In genomic region chr18:58302811-58303210, GRCh38 we compare ENCODE assay signal across 23 cellular contexts.
DNase-seq lines count a peak whose midpoint lies in the region; ATAC-seq and TF ChIP-seq lines count a peak whose summit lies in the region.
"Had no signal": no experiment of that assay in that cellular context is flagged by ENCODE, and none has a peak within 500 bp of the region (broad histone marks: within the 10 kb centered on the region; RNA-seq: fewer than 3 reads in every experiment).

No MANE protein-coding gene starts in this region.

- H3K27me3 ChIP-seq in right cardiac atrium (ENCODE audit: control insufficient read depth, insufficient read depth) (no peaks in the 10 kb centered on the region), hepatocyte (no peaks in the 10 kb centered on the region), Peyer's patch (no peaks in the 10 kb centered on the region)
- H3K27me3 ChIP-seq: ascending aorta, dorsolateral prefrontal cortex, right atrium auricular region, testis had no signal

- H3K4me2 ChIP-seq in hepatocyte: no peak overlapping the region

- H3K4me3 ChIP-seq in right cardiac atrium (ENCODE audit: low read length) (no peak overlapping the region), hepatocyte (no peak overlapping the region), Peyer's patch (no peak overlapping the region)
- H3K4me3 ChIP-seq: ascending aorta, dorsolateral prefrontal cortex, right atrium auricular region, testis had no signal

- peaks cover 55% of the 10 kb centered on the region for H3K4me1 Mint-ChIP-seq in stimulated activated naive CD8-positive, alpha-beta T cell treated with anti-CD3 and anti-CD28 coated beads, Interleukin-15, amount 100 ng/mL, for 72 hours
- no peaks in the 10 kb centered on the region for H3K4me1 Mint-ChIP-seq in mesothelial cell of epicardium
- H3K4me1 Mint-ChIP-seq in activated T-helper 1 cell treated with anti-CD3 and anti-CD28 coated beads, Interleukin-12 subunit alpha, Interleukin-12 subunit beta, Interleukin-2, Interleukin-4 antibody, amounts not matched to agents 30 ng/mL and 10 ng/mL and 1 ng/mL, durations not matched to agents 14 hours and 24 hours and 36 hours (ENCODE audit: low read depth): peaks cover 16% of the 10 kb centered on the region

- TF ChIP-seq CTCF in hepatocyte (IDR thresholded peaks at IDR 0.05; ENCODE audit: poor library complexity) (no peak), mesothelial cell of epicardium (IDR thresholded peaks at IDR 0.05; ENCODE audit: unreplicated experiment) (no peak), Peyer's patch (IDR thresholded peaks at IDR 0.05) (no peak)

- H3K27ac ChIP-seq in right cardiac atrium (ENCODE audit: low read length): peak overlapping the region; percentile 28
- peak overlapping the region; percentile 43 for H3K27ac ChIP-seq in hepatocyte
- H3K27ac ChIP-seq in Peyer's patch: no peak overlapping the region
- H3K27ac ChIP-seq: ascending aorta, C4-2B, dorsolateral prefrontal cortex, epithelial cell of prostate, right atrium auricular region, testis had no signal

- WGBS in right cardiac atrium: 93% methylated on average over 5 of the region's 5 CpGs
- WGBS in hepatocyte (ENCODE audit: low lambda C conversion rate, missing lambda C conversion rate): 91% methylated on average over 5 of the region's 5 CpGs

- ATAC-seq in right cardiac atrium (no peak), left ventricle myocardium superior (no peak), HG02885 (IDR thresholded peaks at IDR 0.05; ENCODE audit: poor library complexity, unreplicated experiment) (peak; percentile 23)
- peak; percentile 55 for ATAC-seq in stimulated activated naive CD8-positive, alpha-beta T cell treated with anti-CD3 and anti-CD28 coated beads, Interleukin-15, amount 100 ng/mL, for 72 hours
- ATAC-seq: Right ventricle myocardium inferior had no signal

- DNase-seq in right cardiac atrium (no peak), left ventricle myocardium superior (no peak), hepatocyte (ENCODE audit: low spot score) (no peak), mesothelial cell of epicardium (ENCODE audit: low spot score in 2 of 2, unreplicated experiment in 2 of 2) (no peak), Peyer's patch (no peak)
- DNase-seq in stimulated activated naive CD8-positive, alpha-beta T cell treated with anti-CD3 and anti-CD28 coated beads, Interleukin-15, amount 100 ng/mL, for 72 hours: no peak
- DNase-seq in activated T-helper 1 cell treated with anti-CD3 and anti-CD28 coated beads, Interleukin-12 subunit alpha, Interleukin-12 subunit beta, Interleukin-2, Interleukin-4 antibody, amounts not matched to agents 30 ng/mL and 10 ng/mL and 1 ng/mL, durations not matched to agents 14 hours and 24 hours and 36 hours (ENCODE audit: low spot score): no peak
- DNase-seq: activated CD4-positive, CD25-positive, alpha-beta regulatory T cell treated with anti-CD3 and anti-CD28 coated beads, Interleukin-2, amount 50 U/mL, for 72 hours; activated CD8-positive, alpha-beta memory T cell treated with anti-CD3 and anti-CD28 coated beads, Interleukin-2, amount 50 U/mL, for 4 hours; DMS 273 treated with DMSO at 0.1 percent for 48 hours; dorsolateral prefrontal cortex; foreskin fibroblast; GDM1; hypothalamus; mammary epithelial cell; NCI-H1694; testis had no signal

- peaks cover 8% of the 10 kb centered on the region for H3K36me3 Mint-ChIP-seq in mesothelial cell of epicardium
- peaks cover 3% of the 10 kb centered on the region for H3K36me3 Mint-ChIP-seq in activated T-helper 1 cell treated with anti-CD3 and anti-CD28 coated beads, Interleukin-12 subunit alpha, Interleukin-12 subunit beta, Interleukin-2, Interleukin-4 antibody, amounts not matched to agents 30 ng/mL and 10 ng/mL and 1 ng/mL, durations not matched to agents 14 hours and 24 hours and 36 hours (ENCODE audit: low read depth)

- H3K27ac Mint-ChIP-seq in stimulated activated naive CD8-positive, alpha-beta T cell treated with anti-CD3 and anti-CD28 coated beads, Interleukin-15, amount 100 ng/mL, for 72 hours: no peak overlapping the region
- no peak overlapping the region for H3K27ac Mint-ChIP-seq in mesothelial cell of epicardium
- no peak overlapping the region for H3K27ac Mint-ChIP-seq in activated T-helper 1 cell treated with anti-CD3 and anti-CD28 coated beads, Interleukin-12 subunit alpha, Interleukin-12 subunit beta, Interleukin-2, Interleukin-4 antibody, amounts not matched to agents 30 ng/mL and 10 ng/mL and 1 ng/mL, durations not matched to agents 14 hours and 24 hours and 36 hours

- H3K4me3 Mint-ChIP-seq in stimulated activated naive CD8-positive, alpha-beta T cell treated with anti-CD3 and anti-CD28 coated beads, Interleukin-15, amount 100 ng/mL, for 72 hours: peak overlapping the region; percentile 16 to 43
- H3K4me3 Mint-ChIP-seq in mesothelial cell of epicardium: no peak overlapping the region
- H3K4me3 Mint-ChIP-seq in activated T-helper 1 cell treated with anti-CD3 and anti-CD28 coated beads, Interleukin-12 subunit alpha, Interleukin-12 subunit beta, Interleukin-2, Interleukin-4 antibody, amounts not matched to agents 30 ng/mL and 10 ng/mL and 1 ng/mL, durations not matched to agents 14 hours and 24 hours and 36 hours: no peak overlapping the region

- H3K79me2 ChIP-seq in hepatocyte: peaks cover 99% of the 10 kb centered on the region

- peaks cover 9% of the 10 kb centered on the region for H4K20me1 ChIP-seq in hepatocyte (ENCODE audit: insufficient read depth, poor library complexity, severe bottlenecking)

- intact Hi-C loops in right cardiac atrium (cut with DNase I): no loop called here
- intact Hi-C loops in left ventricle myocardium superior (cut with micrococcal nuclease): no loop called here
- intact Hi-C loops in activated T-helper 1 cell treated with anti-CD3 and anti-CD28 coated beads, Interleukin-12 subunit alpha, Interleukin-12 subunit beta, Interleukin-2, Interleukin-4 antibody, amounts not matched to agents 30 ng/mL and 10 ng/mL and 1 ng/mL, durations not matched to agents 14 hours and 24 hours and 36 hours (cut with micrococcal nuclease): loop anchor here (2.0 to 10.0 kb wide), 2 partner anchors 20 to 468 kb away; no protein-coding TSS in a partner anchor

- H2AFZ ChIP-seq in hepatocyte: no peak overlapping the region

- TF ChIP-seq POLR2A in Peyer's patch (IDR thresholded peaks at IDR 0.05): no peak

- H3K4me1 ChIP-seq in right cardiac atrium (ENCODE audit: control insufficient read depth, insufficient read depth, low read length) (peaks cover 1% of the 10 kb centered on the region), hepatocyte (ENCODE audit: insufficient read depth) (peaks cover 8% of the 10 kb centered on the region), Peyer's patch (no peaks in the 10 kb centered on the region)
- H3K4me1 ChIP-seq: testis had no signal

- H3K36me3 ChIP-seq in hepatocyte (replicated peaks; ENCODE audit: insufficient read depth, low read depth) (no peaks in the 10 kb centered on the region), Peyer's patch (no peaks in the 10 kb centered on the region)
- H3K36me3 ChIP-seq: ascending aorta, right atrium auricular region had no signal

- H3K9me2 ChIP-seq in hepatocyte (replicated peaks; ENCODE audit: insufficient read depth): no peaks in the 10 kb centered on the region

- H3K27me3 Mint-ChIP-seq in stimulated activated naive CD8-positive, alpha-beta T cell treated with anti-CD3 and anti-CD28 coated beads, Interleukin-15, amount 100 ng/mL, for 72 hours: no peaks in the 10 kb centered on the region
- H3K27me3 Mint-ChIP-seq in mesothelial cell of epicardium (ENCODE audit: low read depth): no peaks in the 10 kb centered on the region
- peaks cover 29% of the 10 kb centered on the region for H3K27me3 Mint-ChIP-seq in activated T-helper 1 cell treated with anti-CD3 and anti-CD28 coated beads, Interleukin-12 subunit alpha, Interleukin-12 subunit beta, Interleukin-2, Interleukin-4 antibody, amounts not matched to agents 30 ng/mL and 10 ng/mL and 1 ng/mL, durations not matched to agents 14 hours and 24 hours and 36 hours (ENCODE audit: insufficient read depth)

- peaks cover 9 to 18% of the 10 kb centered on the region in 2 donors for H3K9me3 Mint-ChIP-seq in stimulated activated naive CD8-positive, alpha-beta T cell treated with anti-CD3 and anti-CD28 coated beads, Interleukin-15, amount 100 ng/mL, for 72 hours
- peaks cover 7% of the 10 kb centered on the region for H3K9me3 Mint-ChIP-seq in mesothelial cell of epicardium
- H3K9me3 Mint-ChIP-seq in activated T-helper 1 cell treated with anti-CD3 and anti-CD28 coated beads, Interleukin-12 subunit alpha, Interleukin-12 subunit beta, Interleukin-2, Interleukin-4 antibody, amounts not matched to agents 30 ng/mL and 10 ng/mL and 1 ng/mL, durations not matched to agents 14 hours and 24 hours and 36 hours: peaks cover 9% of the 10 kb centered on the region

- H3K9me3 ChIP-seq in right cardiac atrium (ENCODE audit: control insufficient read depth, low read length) (no peaks in the 10 kb centered on the region), hepatocyte (ENCODE audit: low read depth) (no peaks in the 10 kb centered on the region), Peyer's patch (no peaks in the 10 kb centered on the region)
- H3K9me3 ChIP-seq: testis had no signal

Comparison
In these comparisons a context has a peak if more than half of its experiments do, and no peak if none do; other contexts are left out.
1. ATAC-seq: peak in HG02885 (single experiment) and stimulated activated naive CD8-positive, alpha-beta T cell treated with anti-CD3 and anti-CD28 coated beads, Interleukin-15, amount 100 ng/mL, for 72 hours (single experiment); none in right cardiac atrium (0 of 2) and left ventricle myocardium superior (single experiment).
2. H3K27ac ChIP-seq: peak in right cardiac atrium (single experiment) and hepatocyte (single experiment); none in Peyer's patch (0 of 4).
3. H3K4me3 Mint-ChIP-seq: peak in stimulated activated naive CD8-positive, alpha-beta T cell treated with anti-CD3 and anti-CD28 coated beads, Interleukin-15, amount 100 ng/mL, for 72 hours (2 of 2); none in mesothelial cell of epicardium (single experiment) and activated T-helper 1 cell treated with anti-CD3 and anti-CD28 coated beads, Interleukin-12 subunit alpha, Interleukin-12 subunit beta, Interleukin-2, Interleukin-4 antibody, amounts not matched to agents 30 ng/mL and 10 ng/mL and 1 ng/mL, durations not matched to agents 14 hours and 24 hours and 36 hours (single experiment).